In genomic region chr17:67385122-67385988, GRCh38 we compare ENCODE assay signal across 1 cellular context.
TF ChIP-seq lines count a peak whose summit lies in the region.

No MANE protein-coding gene starts in this region.

TF ChIP-seq in HCT116, 20 proteins besides CTCF, POLR2A, EP300 and RAD21 (continued from another document):
- TF ChIP-seq, protein P1, sequence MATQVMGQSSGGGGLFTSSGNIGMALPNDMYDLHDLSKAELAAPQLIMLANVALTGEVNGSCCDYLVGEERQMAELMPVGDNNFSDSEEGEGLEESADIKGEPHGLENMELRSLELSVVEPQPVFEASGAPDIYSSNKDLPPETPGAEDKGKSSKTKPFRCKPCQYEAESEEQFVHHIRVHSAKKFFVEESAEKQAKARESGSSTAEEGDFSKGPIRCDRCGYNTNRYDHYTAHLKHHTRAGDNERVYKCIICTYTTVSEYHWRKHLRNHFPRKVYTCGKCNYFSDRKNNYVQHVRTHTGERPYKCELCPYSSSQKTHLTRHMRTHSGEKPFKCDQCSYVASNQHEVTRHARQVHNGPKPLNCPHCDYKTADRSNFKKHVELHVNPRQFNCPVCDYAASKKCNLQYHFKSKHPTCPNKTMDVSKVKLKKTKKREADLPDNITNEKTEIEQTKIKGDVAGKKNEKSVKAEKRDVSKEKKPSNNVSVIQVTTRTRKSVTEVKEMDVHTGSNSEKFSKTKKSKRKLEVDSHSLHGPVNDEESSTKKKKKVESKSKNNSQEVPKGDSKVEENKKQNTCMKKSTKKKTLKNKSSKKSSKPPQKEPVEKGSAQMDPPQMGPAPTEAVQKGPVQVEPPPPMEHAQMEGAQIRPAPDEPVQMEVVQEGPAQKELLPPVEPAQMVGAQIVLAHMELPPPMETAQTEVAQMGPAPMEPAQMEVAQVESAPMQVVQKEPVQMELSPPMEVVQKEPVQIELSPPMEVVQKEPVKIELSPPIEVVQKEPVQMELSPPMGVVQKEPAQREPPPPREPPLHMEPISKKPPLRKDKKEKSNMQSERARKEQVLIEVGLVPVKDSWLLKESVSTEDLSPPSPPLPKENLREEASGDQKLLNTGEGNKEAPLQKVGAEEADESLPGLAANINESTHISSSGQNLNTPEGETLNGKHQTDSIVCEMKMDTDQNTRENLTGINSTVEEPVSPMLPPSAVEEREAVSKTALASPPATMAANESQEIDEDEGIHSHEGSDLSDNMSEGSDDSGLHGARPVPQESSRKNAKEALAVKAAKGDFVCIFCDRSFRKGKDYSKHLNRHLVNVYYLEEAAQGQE (IDR thresholded peaks at IDR 0.05; ENCODE audit: low read depth), result no peak
- TF ChIP-seq FOSL1 (IDR thresholded peaks at IDR 0.05; ENCODE audit: low read depth) (no peak), CBX3 (IDR thresholded peaks at IDR 0.05; ENCODE audit: low read depth) (no peak), TCF7L2 (IDR thresholded peaks at IDR 0.05; ENCODE audit: borderline replicate concordance, extremely low read depth, insufficient read depth, insufficient read length) (no peak), EGR1 (IDR thresholded peaks at IDR 0.05; ENCODE audit: low read depth) (no peak), POLR2AphosphoS5 (IDR thresholded peaks at IDR 0.05; ENCODE audit: low read depth, low read length) (no peak), EZH2phosphoT487 (IDR thresholded peaks at IDR 0.05; ENCODE audit: borderline replicate concordance) (no peak), ZBTB33 (IDR thresholded peaks at IDR 0.05; ENCODE audit: extremely low read depth, insufficient replicate concordance, low read length) (no peak), SIN3A (IDR thresholded peaks at IDR 0.05; ENCODE audit: low read depth) (no peak), ATF3 (IDR thresholded peaks at IDR 0.05) (no peak), SP1 (IDR thresholded peaks at IDR 0.05; ENCODE audit: low read depth) (no peak; the same call in 1 of the 2 replicates), EZH2 (IDR thresholded peaks at IDR 0.05) (no peak), CEBPB (IDR thresholded peaks at IDR 0.05; ENCODE audit: low read depth) (no peak), SRF (IDR thresholded peaks at IDR 0.05; ENCODE audit: low read depth) (no peak), ELF1 (IDR thresholded peaks at IDR 0.05; ENCODE audit: borderline replicate concordance, low read depth) (no peak), YY1 (IDR thresholded peaks at IDR 0.05; ENCODE audit: extremely low read depth, insufficient replicate concordance, low read depth, low read length) (no peak)
